In genomic region chr3:124780767-124781485, GRCh38 we compare ENCODE assay signal across 9 cellular contexts. TPM values are rescaled to one million over a fixed set of nuclear protein-coding genes. Genes with fewer than 3 reads are reported as not detected.
DNase-seq lines count a peak whose midpoint lies in the region; ATAC-seq and TF ChIP-seq lines count a peak whose summit lies in the region.
"Had no signal": no experiment of that assay in that cellular context is flagged by ENCODE, and none has a peak within 500 bp of the region (broad histone marks: within the 10 kb centered on the region; RNA-seq: fewer than 3 reads in every experiment).

No MANE protein-coding gene starts in this region.

- H4K5ac ChIP-seq in H9 (ENCODE audit: insufficient read length, low read depth, low read length) = no peak overlapping the region

- no peaks in the 10 kb centered on the region for H4K20me1 ChIP-seq in H9 (ENCODE audit: control insufficient read depth, insufficient read depth, insufficient read length)

- no peaks in the 10 kb centered on the region for H3K9me3 Mint-ChIP-seq in H9
- H3K9me3 Mint-ChIP-seq: central memory CD8-positive, alpha-beta T cell had no signal

- no peak overlapping the region for H2BK120ac ChIP-seq in H9 (ENCODE audit: low read depth, low read length, poor library complexity, severe bottlenecking)

- H3K9me3 ChIP-seq in H9 (ENCODE audit: control insufficient read depth, low read depth, low read length) = no peaks in the 10 kb centered on the region
- H3K9me3 ChIP-seq in iPS-20b (ENCODE audit: insufficient read depth, low read depth, low read length) = no peaks in the 10 kb centered on the region
- no peaks in the 10 kb centered on the region for H3K9me3 ChIP-seq in skeletal muscle tissue (ENCODE audit: control insufficient read depth in 3 of 3, low read length in 3 of 3)

- H3K79me1 ChIP-seq in H9 (ENCODE audit: insufficient read depth, low read depth, low read length, poor library complexity, severe bottlenecking) = no peaks in the 10 kb centered on the region

- H3K4me3 ChIP-seq in iPS-20b (ENCODE audit: low read length) = no peak overlapping the region
- H3K4me3 ChIP-seq in skeletal muscle tissue (ENCODE audit: low read length in 3 of 3) = peak overlapping the region; percentile 38 to 58 (median 50)

- no peak overlapping the region for H4K8ac ChIP-seq in H9 (replicated peaks; ENCODE audit: insufficient read length, low read depth, low read length)

- H3K36me3 ChIP-seq in iPS-20b (ENCODE audit: insufficient read depth, low read depth, low read length) (peaks cover 13% of the 10 kb centered on the region), skeletal muscle tissue (ENCODE audit: control insufficient read depth in 3 of 3, insufficient read depth in 3 of 3, low read length in 3 of 3) (peaks cover 0 to 8% (median 4%) of the 10 kb centered on the region in 3 donors)

- H3K18ac ChIP-seq in H9 (ENCODE audit: insufficient read length, low read depth, low read length) = no peak overlapping the region

- no CpG with 5 or more reads among the region's 15 CpGs for WGBS in H9 (ENCODE audit: extremely low coverage, insufficient read length, low lambda C conversion rate)

- H3K36me3 Mint-ChIP-seq in H9 (ENCODE audit: insufficient read depth in 1 of 3, low read depth in 3 of 3) = peaks cover 8 to 49% (median 15%) of the 10 kb centered on the region in 3 experiments; a peak in 6 of 7 replicates

- no peak overlapping the region for H2BK5ac ChIP-seq in H9 (ENCODE audit: insufficient read length, low read length)

- no peak overlapping the region for H3K23ac ChIP-seq in H9 (ENCODE audit: insufficient read length, low read depth, low read length)

- TF ChIP-seq CTCF in H9 (conservative IDR thresholded peaks at IDR 0.05) = no peak

- no peak overlapping the region for H3T11ph ChIP-seq in H9 (ENCODE audit: low read length)

- H2AFZ ChIP-seq in H9 (ENCODE audit: low read length) = no peak overlapping the region

- no peak overlapping the region for H2BK15ac ChIP-seq in H9 (ENCODE audit: low read depth, low read length)

- no peaks in the 10 kb centered on the region for H3K23me2 ChIP-seq in H9 (ENCODE audit: insufficient read length, low read depth, low read length, poor library complexity, severe bottlenecking)

- ATAC-seq in GM19395 (IDR thresholded peaks at IDR 0.05; ENCODE audit: unreplicated experiment) (no peak), GM21825 (IDR thresholded peaks at IDR 0.05; ENCODE audit: unreplicated experiment) (no peak)

- H4K91ac ChIP-seq in H9 (ENCODE audit: insufficient read length, low read depth, low read length) = no peak overlapping the region

- no peak overlapping the region for H3K56ac ChIP-seq in H9 (ENCODE audit: insufficient read length, low read depth, low read length)

- no peaks in the 10 kb centered on the region for H3K79me2 ChIP-seq in H9 (ENCODE audit: insufficient read depth, low read length)

- H3K4me3 Mint-ChIP-seq in H9 = peak overlapping the region in 1 of 2 experiments; percentile 27; a peak in 1 of 5 replicates
- H3K4me3 Mint-ChIP-seq: central memory CD8-positive, alpha-beta T cell had no signal

- no peaks in the 10 kb centered on the region for H3K27me3 Mint-ChIP-seq in H9 (ENCODE audit: low read depth)

- no peak overlapping the region for H3K4me2 ChIP-seq in H9 (ENCODE audit: insufficient read depth, insufficient read length, low read length)

- H3K4ac ChIP-seq in H9 (ENCODE audit: low read depth, low read length) = no peak overlapping the region

- peak overlapping the region; percentile 4 for H3K9ac ChIP-seq in H9 (ENCODE audit: extremely low read depth, insufficient read length, low read length)
- peak overlapping the region; percentile 15; the same call in 1 of the 2 replicates for H3K9ac ChIP-seq in iPS-20b (ENCODE audit: low read depth, low read length)
- H3K9ac ChIP-seq in skeletal muscle tissue (ENCODE audit: low read depth in 1 of 3, low read length in 3 of 3) = peak overlapping the region; percentile 60 to 79 (median 79)

- H3K27ac Mint-ChIP-seq in H9 = peak overlapping the region; percentile 73 to 96 (median 79)

- no peak overlapping the region for H2BK20ac ChIP-seq in H9 (ENCODE audit: low read depth, low read length, poor library complexity, severe bottlenecking)

- H2BK12ac ChIP-seq in H9 (ENCODE audit: insufficient read length, low read depth, low read length) = no peak overlapping the region

- H3K27ac ChIP-seq in H9 (ENCODE audit: insufficient read length, low read depth, low read length) = no peak overlapping the region
- peak overlapping the region; percentile 83 for H3K27ac ChIP-seq in angular gyrus (ENCODE audit: low read depth, low read length)
- H3K27ac ChIP-seq in iPS-20b (ENCODE audit: low read length) = peak overlapping the region; percentile 17
- peak overlapping the region; percentile 97 for H3K27ac ChIP-seq in skeletal muscle tissue (ENCODE audit: low read depth, low read length)

- peaks cover 24 to 32% of the 10 kb centered on the region in 2 experiments for H3K4me1 Mint-ChIP-seq in H9

- DNase-seq in H9 = no peak
- DNase-seq in SIG-M5 treated with dmso at 0.1 percent for 504 hours (lab: John Stamatoyannopoulos, UW; ENCODE audit: unreplicated experiment) = no peak
- DNase-seq in T-helper 9 cell = no peak

- H3K14ac ChIP-seq in H9 (ENCODE audit: insufficient read depth, low read length) = peak overlapping the region; percentile 33; the same call in 1 of the 2 replicates

- no peak overlapping the region for H2AK5ac ChIP-seq in H9 (ENCODE audit: insufficient read length, low read length)

- peaks cover 9% of the 10 kb centered on the region; the same call in 1 of the 2 replicates for H3K4me1 ChIP-seq in H9 (ENCODE audit: insufficient read depth, low read length)
- H3K4me1 ChIP-seq in iPS-20b (ENCODE audit: insufficient read depth, low read length) = peaks cover 17% of the 10 kb centered on the region
- peaks cover 50 to 58% (median 53%) of the 10 kb centered on the region in 3 donors for H3K4me1 ChIP-seq in skeletal muscle tissue (ENCODE audit: control insufficient read depth in 3 of 3, insufficient read depth in 3 of 3, low read length in 3 of 3)

- H3K27me3 ChIP-seq in H9 (ENCODE audit: insufficient read depth, low read length) (no peaks in the 10 kb centered on the region), iPS-20b (ENCODE audit: insufficient read depth, low read length) (no peaks in the 10 kb centered on the region), skeletal muscle tissue (ENCODE audit: control insufficient read depth in 3 of 3, insufficient read depth in 3 of 3, low read length in 3 of 3) (no peaks in the 10 kb centered on the region)

RNA-seq across cellular contexts. Expression of gene UMPS, which starts 50.7 kb away (rescaled TPM):
- total RNA-seq in H9 (2021) = 56.4 and 65.4 TPM in 2 replicates
- total RNA-seq in skeletal muscle tissue = 28.2 TPM

Comparison
In these comparisons a context has a peak if more than half of its experiments do, and no peak if none do; other contexts are left out.
1. H3K9ac ChIP-seq: peak in every context shown above with its lines; median percentile 79 in skeletal muscle tissue; 15 in iPS-20b; 4 in H9.